In the genomic region with DNA sequence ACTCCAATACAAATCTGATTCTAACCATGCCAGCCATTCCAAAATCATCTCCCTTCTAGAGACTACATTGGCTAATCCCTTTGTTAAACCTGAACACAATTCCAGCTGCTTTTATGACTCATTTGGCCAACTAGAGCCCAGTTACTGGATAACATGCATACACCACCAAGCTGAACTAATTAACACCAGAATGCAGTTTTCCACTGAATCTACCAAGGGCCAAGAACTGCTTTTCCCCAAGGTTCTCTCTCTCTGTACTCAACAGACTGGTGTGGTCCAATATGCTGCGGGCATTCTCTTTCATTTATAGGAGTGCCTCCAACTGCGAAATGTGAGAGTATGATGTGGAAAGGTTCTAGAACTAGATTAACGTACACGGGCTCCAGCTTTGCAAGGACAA, we compare ENCODE assay signal across 8 cellular contexts.
A peak's percentile ranks its signal among the peaks of the same experiment; 100 is the strongest.
DNase-seq lines count a peak whose midpoint lies in the region; ATAC-seq and TF ChIP-seq lines count a peak whose summit lies in the region.

No MANE protein-coding gene starts in this region.

- H3K79me2 ChIP-seq in parathyroid adenoma = peaks cover 27% of the 10 kb centered on the region

- peak overlapping the region; percentile 94 for H3K4me3 Mint-ChIP-seq in activated T-cell treated with anti-CD3 and anti-CD28 coated beads, Interleukin-2, amount 50 U/mL, for 24 hours

- peaks cover 10% of the 10 kb centered on the region for H3K4me1 ChIP-seq in parathyroid adenoma

- H3K36me3 ChIP-seq in parathyroid adenoma (ENCODE audit: control insufficient read depth, insufficient read depth, low read length) = no peaks in the 10 kb centered on the region

- peak overlapping the region; percentile 95 for H3K27ac Mint-ChIP-seq in activated T-cell treated with anti-CD3 and anti-CD28 coated beads, Interleukin-2, amount 50 U/mL, for 24 hours

- H3K4me2 ChIP-seq in parathyroid adenoma (ENCODE audit: low read length) = peak overlapping the region; percentile 66

- H3K4me3 ChIP-seq in fibroblast of pulmonary artery (replicated peaks; ENCODE audit: low read depth, low read length) (peak overlapping the region; percentile 91), parathyroid adenoma (ENCODE audit: low read depth, low read length) (peak overlapping the region; percentile 64)

- no peaks in the 10 kb centered on the region for H3K27me3 Mint-ChIP-seq in activated T-cell treated with anti-CD3 and anti-CD28 coated beads, Interleukin-2, amount 50 U/mL, for 24 hours

- H3K9me3 Mint-ChIP-seq in activated T-cell treated with anti-CD3 and anti-CD28 coated beads, Interleukin-2, amount 50 U/mL, for 24 hours = no peaks in the 10 kb centered on the region

- no peaks in the 10 kb centered on the region for H3K9me3 ChIP-seq in parathyroid adenoma (ENCODE audit: control insufficient read depth, low read length)

- H2AFZ ChIP-seq in parathyroid adenoma = peak overlapping the region; percentile 58

- ATAC-seq in SK-N-SH treated with all-trans-retinoic acid at 6 μM for 48 hours = peak; percentile 58
- no peak for ATAC-seq in HG03457 (IDR thresholded peaks at IDR 0.05; ENCODE audit: unreplicated experiment)
- no peak for ATAC-seq in GM19467 (IDR thresholded peaks at IDR 0.05; ENCODE audit: unreplicated experiment)

- DNase-seq in activated T-cell treated with anti-CD3 and anti-CD28 coated beads, Interleukin-2, amount 50 U/mL, for 24 hours = no peak
- no peak for DNase-seq in activated T-cell treated with anti-CD3 and anti-CD28 coated beads, Interleukin-2, amount 50 U/mL, for 48 hours
- DNase-seq in fibroblast of pulmonary artery (ENCODE audit: low read depth) (peak; percentile 77), NCI-H774 (lab: John Stamatoyannopoulos, UW) (no peak)

- H3K36me3 Mint-ChIP-seq in activated T-cell treated with anti-CD3 and anti-CD28 coated beads, Interleukin-2, amount 50 U/mL, for 24 hours (ENCODE audit: low read depth) = peaks cover 57% of the 10 kb centered on the region

- H3K9ac ChIP-seq in parathyroid adenoma = no peak overlapping the region

- TF ChIP-seq CTCF in fibroblast of pulmonary artery (IDR thresholded peaks at IDR 0.05; ENCODE audit: low read length, missing control alignments) = no peak
- no peak for TF ChIP-seq CTCF in parathyroid adenoma (IDR thresholded peaks at IDR 0.05)

- peaks cover 77% of the 10 kb centered on the region for H3K4me1 Mint-ChIP-seq in activated T-cell treated with anti-CD3 and anti-CD28 coated beads, Interleukin-2, amount 50 U/mL, for 24 hours (ENCODE audit: low read depth)

- peak overlapping the region; percentile 56 for H3K27ac ChIP-seq in parathyroid adenoma

- no peaks in the 10 kb centered on the region for H3K27me3 ChIP-seq in parathyroid adenoma (ENCODE audit: control insufficient read depth, insufficient read depth, low read length)

TF ChIP-seq in SK-N-SH treated with all-trans-retinoic acid at 6 μM for 48 hours, 23 proteins besides CTCF, POLR2A, EP300 and RAD21:
- TF ChIP-seq, protein P1, sequence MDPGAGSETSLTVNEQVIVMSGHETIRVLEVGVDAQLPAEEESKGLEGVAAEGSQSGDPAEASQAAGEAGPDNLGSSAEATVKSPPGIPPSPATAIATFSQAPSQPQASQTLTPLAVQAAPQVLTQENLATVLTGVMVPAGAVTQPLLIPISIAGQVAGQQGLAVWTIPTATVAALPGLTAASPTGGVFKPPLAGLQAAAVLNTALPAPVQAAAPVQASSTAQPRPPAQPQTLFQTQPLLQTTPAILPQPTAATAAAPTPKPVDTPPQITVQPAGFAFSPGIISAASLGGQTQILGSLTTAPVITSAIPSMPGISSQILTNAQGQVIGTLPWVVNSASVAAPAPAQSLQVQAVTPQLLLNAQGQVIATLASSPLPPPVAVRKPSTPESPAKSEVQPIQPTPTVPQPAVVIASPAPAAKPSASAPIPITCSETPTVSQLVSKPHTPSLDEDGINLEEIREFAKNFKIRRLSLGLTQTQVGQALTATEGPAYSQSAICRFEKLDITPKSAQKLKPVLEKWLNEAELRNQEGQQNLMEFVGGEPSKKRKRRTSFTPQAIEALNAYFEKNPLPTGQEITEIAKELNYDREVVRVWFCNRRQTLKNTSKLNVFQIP (CRISPR knock-in tag; IDR thresholded peaks at IDR 0.05; ENCODE audit: borderline replicate concordance, low read depth) = no peak
- TF ChIP-seq ZNF8 (CRISPR knock-in tag; IDR thresholded peaks at IDR 0.05) (no peak), PPARA (CRISPR knock-in tag; IDR thresholded peaks at IDR 0.05; ENCODE audit: borderline replicate concordance) (no peak), SNAI2 (CRISPR knock-in tag; IDR thresholded peaks at IDR 0.05) (no peak), ESRRG (CRISPR knock-in tag; IDR thresholded peaks at IDR 0.05) (no peak), GLIS3 (CRISPR knock-in tag; IDR thresholded peaks at IDR 0.05) (no peak), TOX (CRISPR knock-in tag; IDR thresholded peaks at IDR 0.05; ENCODE audit: borderline replicate concordance) (no peak), ZNF565 (CRISPR knock-in tag; conservative IDR thresholded peaks at IDR 0.05; ENCODE audit: low read depth) (no peak), ZC3H10 (CRISPR knock-in tag; IDR thresholded peaks at IDR 0.05) (no peak), TCF4 (CRISPR knock-in tag; IDR thresholded peaks at IDR 0.05; ENCODE audit: borderline replicate concordance) (no peak), ZNF70 (CRISPR knock-in tag; IDR thresholded peaks at IDR 0.05) (no peak), ZFP30 (CRISPR knock-in tag; IDR thresholded peaks at IDR 0.05) (no peak), ZFP3 (CRISPR knock-in tag; IDR thresholded peaks at IDR 0.05) (no peak), ARNTL (CRISPR knock-in tag; IDR thresholded peaks at IDR 0.05; ENCODE audit: borderline replicate concordance, low read depth) (no peak), ISL1 (CRISPR knock-in tag; IDR thresholded peaks at IDR 0.05) (no peak), CSDC2 (CRISPR knock-in tag; IDR thresholded peaks at IDR 0.05) (no peak)
- TF ChIP-seq, protein P2, sequence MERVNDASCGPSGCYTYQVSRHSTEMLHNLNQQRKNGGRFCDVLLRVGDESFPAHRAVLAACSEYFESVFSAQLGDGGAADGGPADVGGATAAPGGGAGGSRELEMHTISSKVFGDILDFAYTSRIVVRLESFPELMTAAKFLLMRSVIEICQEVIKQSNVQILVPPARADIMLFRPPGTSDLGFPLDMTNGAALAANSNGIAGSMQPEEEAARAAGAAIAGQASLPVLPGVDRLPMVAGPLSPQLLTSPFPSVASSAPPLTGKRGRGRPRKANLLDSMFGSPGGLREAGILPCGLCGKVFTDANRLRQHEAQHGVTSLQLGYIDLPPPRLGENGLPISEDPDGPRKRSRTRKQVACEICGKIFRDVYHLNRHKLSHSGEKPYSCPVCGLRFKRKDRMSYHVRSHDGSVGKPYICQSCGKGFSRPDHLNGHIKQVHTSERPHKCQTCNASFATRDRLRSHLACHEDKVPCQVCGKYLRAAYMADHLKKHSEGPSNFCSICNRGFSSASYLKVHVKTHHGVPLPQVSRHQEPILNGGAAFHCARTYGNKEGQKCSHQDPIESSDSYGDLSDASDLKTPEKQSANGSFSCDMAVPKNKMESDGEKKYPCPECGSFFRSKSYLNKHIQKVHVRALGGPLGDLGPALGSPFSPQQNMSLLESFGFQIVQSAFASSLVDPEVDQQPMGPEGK (CRISPR knock-in tag; IDR thresholded peaks at IDR 0.05; ENCODE audit: borderline replicate concordance) = no peak
- TF ChIP-seq, protein P3, sequence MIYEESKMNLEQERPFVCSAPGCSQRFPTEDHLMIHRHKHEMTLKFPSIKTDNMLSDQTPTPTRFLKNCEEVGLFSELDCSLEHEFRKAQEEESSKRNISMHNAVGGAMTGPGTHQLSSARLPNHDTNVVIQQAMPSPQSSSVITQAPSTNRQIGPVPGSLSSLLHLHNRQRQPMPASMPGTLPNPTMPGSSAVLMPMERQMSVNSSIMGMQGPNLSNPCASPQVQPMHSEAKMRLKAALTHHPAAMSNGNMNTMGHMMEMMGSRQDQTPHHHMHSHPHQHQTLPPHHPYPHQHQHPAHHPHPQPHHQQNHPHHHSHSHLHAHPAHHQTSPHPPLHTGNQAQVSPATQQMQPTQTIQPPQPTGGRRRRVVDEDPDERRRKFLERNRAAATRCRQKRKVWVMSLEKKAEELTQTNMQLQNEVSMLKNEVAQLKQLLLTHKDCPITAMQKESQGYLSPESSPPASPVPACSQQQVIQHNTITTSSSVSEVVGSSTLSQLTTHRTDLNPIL (CRISPR knock-in tag; IDR thresholded peaks at IDR 0.05; ENCODE audit: low read depth) = no peak
- TF ChIP-seq, protein P4, sequence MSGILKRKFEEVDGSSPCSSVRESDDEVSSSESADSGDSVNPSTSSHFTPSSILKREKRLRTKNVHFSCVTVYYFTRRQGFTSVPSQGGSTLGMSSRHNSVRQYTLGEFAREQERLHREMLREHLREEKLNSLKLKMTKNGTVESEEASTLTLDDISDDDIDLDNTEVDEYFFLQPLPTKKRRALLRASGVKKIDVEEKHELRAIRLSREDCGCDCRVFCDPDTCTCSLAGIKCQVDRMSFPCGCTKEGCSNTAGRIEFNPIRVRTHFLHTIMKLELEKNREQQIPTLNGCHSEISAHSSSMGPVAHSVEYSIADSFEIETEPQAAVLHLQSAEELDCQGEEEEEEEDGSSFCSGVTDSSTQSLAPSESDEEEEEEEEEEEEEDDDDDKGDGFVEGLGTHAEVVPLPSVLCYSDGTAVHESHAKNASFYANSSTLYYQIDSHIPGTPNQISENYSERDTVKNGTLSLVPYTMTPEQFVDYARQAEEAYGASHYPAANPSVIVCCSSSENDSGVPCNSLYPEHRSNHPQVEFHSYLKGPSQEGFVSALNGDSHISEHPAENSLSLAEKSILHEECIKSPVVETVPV (CRISPR knock-in tag; IDR thresholded peaks at IDR 0.05) = no peak
